8 cellular contexts compared by ENCODE assay signal in the genomic region with DNA sequence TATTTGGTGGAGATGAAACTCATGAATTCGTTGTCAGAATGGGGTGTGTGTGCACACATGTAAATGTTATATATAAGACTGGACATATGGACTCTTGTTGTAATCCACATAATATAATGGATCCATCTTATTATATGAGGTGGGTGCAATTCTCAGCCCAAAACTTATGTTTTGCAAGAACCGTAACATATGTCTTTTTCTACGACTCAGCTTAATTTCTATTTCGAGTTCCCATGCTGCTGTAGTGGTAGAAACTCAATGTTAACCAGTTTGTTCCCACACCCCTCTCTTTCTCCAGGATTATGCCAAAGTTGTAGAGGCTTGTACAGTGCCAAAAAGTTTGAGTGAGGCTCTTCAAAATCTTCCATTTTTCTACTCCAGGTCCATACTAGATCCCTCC.
"Had no signal": no experiment of that assay in that cellular context is flagged by ENCODE, and none has a peak within 500 bp of the region (broad histone marks: within the 10 kb centered on the region; RNA-seq: fewer than 3 reads in every experiment).

No MANE protein-coding gene starts in this region.

- FAIRE-seq: G401.6, GM12878, GM12891, GM12892, GM18507, GM19239 had no signal

- ATAC-seq: GM12878 had no signal

- H3K4me3 ChIP-seq: GM12878 had no signal

- DNase-seq: GDM1, GF-D8 had no signal
